ENCODE assay signal across 8 cellular contexts in the genomic region with DNA sequence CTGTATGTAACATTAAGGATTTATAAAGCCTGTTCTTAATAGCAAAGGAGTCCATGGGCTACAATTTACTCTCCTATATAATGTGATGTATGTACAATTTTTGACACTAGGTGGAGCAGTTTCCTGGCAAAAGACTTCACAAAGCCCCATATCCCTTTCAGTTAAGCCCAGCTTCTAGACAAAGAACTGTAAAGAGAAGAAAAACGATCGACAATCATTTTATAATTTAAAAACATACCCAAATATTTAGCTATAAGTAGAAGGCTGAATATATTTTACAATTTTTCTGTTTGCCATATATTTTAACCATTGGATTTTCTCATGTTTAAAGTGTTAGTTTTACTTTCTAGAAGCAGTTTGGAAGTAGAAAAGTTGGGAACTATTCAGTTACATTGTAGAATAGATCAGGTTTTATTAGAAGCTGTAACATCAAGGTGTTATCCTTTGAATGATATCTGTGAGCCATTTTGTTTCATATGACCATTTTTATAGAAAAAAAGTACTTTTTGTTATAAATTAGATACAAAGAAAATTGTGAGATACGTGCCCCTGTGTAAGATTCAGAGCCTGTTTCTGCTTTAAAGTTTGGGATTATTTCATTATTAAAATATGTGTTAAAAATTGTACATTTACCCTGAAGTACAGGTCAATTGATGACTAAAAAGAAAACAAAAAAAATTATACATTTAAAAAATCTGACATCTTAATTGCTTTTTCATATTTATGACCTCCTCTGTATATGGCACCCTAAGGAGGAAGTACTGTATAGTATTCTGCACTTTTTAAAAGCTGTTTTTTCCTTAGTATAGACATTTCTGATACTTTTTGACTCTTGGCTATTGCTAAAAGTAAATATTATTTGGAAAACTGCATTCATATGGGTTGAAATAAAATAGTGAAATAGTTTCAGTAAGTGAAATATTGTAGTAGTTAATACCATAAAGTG. TPM values are rescaled to one million over a fixed set of nuclear protein-coding genes. Genes with fewer than 3 reads are reported as not detected.
DNase-seq lines count a peak whose midpoint lies in the region; ATAC-seq and TF ChIP-seq lines count a peak whose summit lies in the region.

No MANE protein-coding gene starts in this region.

- H3K4me2 ChIP-seq in Karpas-422 (ENCODE audit: low read depth, low read length, poor library complexity, severe bottlenecking), result peak overlapping the region; percentile 84
- no peak overlapping the region for H3K4me2 ChIP-seq in OCI-LY1 (ENCODE audit: low read length)

- TF ChIP-seq POLR2A in body of pancreas (IDR thresholded peaks at IDR 0.05), result no peak

- H4K20me1 ChIP-seq in Karpas-422 (ENCODE audit: insufficient read depth, low read depth, low read length) (no peaks in the 10 kb centered on the region), OCI-LY1 (ENCODE audit: insufficient read depth, low read length) (no peaks in the 10 kb centered on the region)

- TF ChIP-seq CTCF in GM13977 (IDR thresholded peaks at IDR 0.05; ENCODE audit: extremely low read depth, insufficient read depth, missing control alignments) (peak; percentile 52), OCI-LY1 (IDR thresholded peaks at IDR 0.05; ENCODE audit: low read length) (peak; percentile 74), body of pancreas (IDR thresholded peaks at IDR 0.05) (peak; percentile 40 to 88 (median 79))

- ATAC-seq in body of pancreas (peak; percentile 96), HG03025 (IDR thresholded peaks at IDR 0.05; ENCODE audit: low FRiP score, unreplicated experiment) (no peak)

- H3K27me3 ChIP-seq in Karpas-422 (ENCODE audit: low read length) (no peaks in the 10 kb centered on the region), OCI-LY1 (ENCODE audit: insufficient read depth, low read length) (no peaks in the 10 kb centered on the region), body of pancreas (no peaks in the 10 kb centered on the region), iPS-18a (ENCODE audit: control insufficient read depth, insufficient read depth, low read length) (no peaks in the 10 kb centered on the region)

- H3K9me2 ChIP-seq in Karpas-422 (replicated peaks; ENCODE audit: insufficient read depth, low read length), result no peaks in the 10 kb centered on the region
- no peaks in the 10 kb centered on the region for H3K9me2 ChIP-seq in OCI-LY1 (ENCODE audit: low read depth, low read length)

- H3K4me3 ChIP-seq in Karpas-422 (ENCODE audit: low read length), result peak overlapping the region; percentile 51
- H3K4me3 ChIP-seq in OCI-LY1 (ENCODE audit: low read depth, low read length, poor library complexity, severe bottlenecking), result no peak overlapping the region
- no peak overlapping the region for H3K4me3 ChIP-seq in body of pancreas
- no peak overlapping the region for H3K4me3 ChIP-seq in iPS-18a (ENCODE audit: low read length)
- H3K4me3 ChIP-seq in skeletal muscle cell (ENCODE audit: low read depth, low read length), result peak overlapping the region; percentile 10

- H3K4me1 ChIP-seq in Karpas-422 (ENCODE audit: low read length) (peaks cover 50% of the 10 kb centered on the region), OCI-LY1 (ENCODE audit: insufficient read depth, low read length, severe bottlenecking) (peaks cover 21% of the 10 kb centered on the region), body of pancreas (peaks cover 27% of the 10 kb centered on the region), iPS-18a (ENCODE audit: control insufficient read depth, low read depth, low read length) (no peaks in the 10 kb centered on the region)

- H3K36me3 ChIP-seq in Karpas-422 (ENCODE audit: insufficient read depth, low read length) (peaks cover 14% of the 10 kb centered on the region), OCI-LY1 (ENCODE audit: insufficient read depth, low read length) (peaks cover 12% of the 10 kb centered on the region), body of pancreas (replicated peaks in 1 of 2; ENCODE audit: insufficient read depth in 1 of 2, low read depth in 2 of 2) (no peaks in the 10 kb centered on the region), iPS-18a (ENCODE audit: control insufficient read depth, low read depth, low read length) (peaks cover 5% of the 10 kb centered on the region)

- peak overlapping the region; percentile 31; the same call in 1 of the 2 replicates for H2AFZ ChIP-seq in Karpas-422 (ENCODE audit: low read length)
- H2AFZ ChIP-seq in OCI-LY1 (ENCODE audit: low read length), result no peak overlapping the region

- WGBS in body of pancreas, 2 donors, result 26 to 32% methylated on average over 3 of the region's 3 CpGs

- intact Hi-C loops in body of pancreas (cut with DNase I), result no loop called here

- in situ Hi-C loops in GM13977 (cut with MboI; ENCODE audit: low pct_unique_long_range_greater_than_20kb, low sequenced_read_pairs, unreplicated experiment), result no loop called here

- DNase-seq in AG20443 (ENCODE audit: low spot score), result peak; percentile 71
- DNase-seq in GM13977 (ENCODE audit: low spot score), result peak; percentile 61
- DNase-seq in Karpas-422, result peak; percentile 93
- DNase-seq in body of pancreas, result peak in 2 of 4 donors; percentile 34 to 56
- DNase-seq in skeletal muscle cell (ENCODE audit: low read depth), result peak; percentile 62

- 0 out of 2 replicates have a peak, but pooled peaks cover 10% of the 10 kb centered on the region for H3F3A ChIP-seq in OCI-LY1 (ENCODE audit: insufficient read depth, low read length)

- no peaks in the 10 kb centered on the region for H3K9me3 ChIP-seq in Karpas-422 (ENCODE audit: low read length)
- H3K9me3 ChIP-seq in OCI-LY1 (ENCODE audit: low read length), result no peaks in the 10 kb centered on the region
- H3K9me3 ChIP-seq in body of pancreas, result no peaks in the 10 kb centered on the region
- no peaks in the 10 kb centered on the region for H3K9me3 ChIP-seq in iPS-18a (ENCODE audit: control insufficient read depth, low read depth, low read length)

- H3K27ac ChIP-seq in Karpas-422 (ENCODE audit: low read length) (peak overlapping the region; percentile 63), OCI-LY1 (ENCODE audit: low read depth, low read length, poor library complexity, severe bottlenecking) (no peak overlapping the region), body of pancreas (peak overlapping the region; percentile 5 to 79 (median 42)), iPS-18a (ENCODE audit: low read length) (peak overlapping the region; percentile 31)

- H3K79me2 ChIP-seq in Karpas-422 (ENCODE audit: low read length) (peaks cover 16% of the 10 kb centered on the region; the same call in 1 of the 2 replicates), OCI-LY1 (ENCODE audit: insufficient read depth, low read length) (no peaks in the 10 kb centered on the region)

- peak overlapping the region; percentile 60; the same call in 1 of the 2 replicates for H3K9ac ChIP-seq in Karpas-422 (ENCODE audit: low read length)
- H3K9ac ChIP-seq in OCI-LY1 (ENCODE audit: low read length), result no peak overlapping the region
- H3K9ac ChIP-seq in iPS-18a (ENCODE audit: low read length), result no peak overlapping the region

RNA-seq across cellular contexts. Expression of gene VMP1, which starts 46.3 kb away (rescaled TPM):
- total RNA-seq in Karpas-422 (2014; rRNA removed; shearing (Covaris generic); ENCODE audit: low replicate concordance), result 34.3 and 69.4 TPM in 2 replicates
- total RNA-seq in body of pancreas, result 100 to 1,000 TPM; 174 to 259 TPM

RNA-seq across cellular contexts. Expression of gene PTRH2, which starts 46.6 kb away (rescaled TPM):
- 48.0 and 51.6 TPM in 2 replicates for total RNA-seq in Karpas-422 (2014; rRNA removed; shearing (Covaris generic); ENCODE audit: low replicate concordance)
- total RNA-seq in body of pancreas, result 10 to 100 TPM; 15.3 to 15.5 TPM

Comparison
In these comparisons a context has a peak if more than half of its experiments do, and no peak if none do; other contexts are left out.
1. H3K4me3 ChIP-seq: peak in Karpas-422 (single experiment) and skeletal muscle cell (single experiment); none in OCI-LY1 (single experiment), body of pancreas (0 of 2) and iPS-18a (single experiment).
2. Peak in every context shown above with its lines, with median percentiles within 50 percentile points of each other: CTCF ChIP-seq.